Comparison of ENCODE assay signal across 11 cellular contexts in the genomic region with DNA sequence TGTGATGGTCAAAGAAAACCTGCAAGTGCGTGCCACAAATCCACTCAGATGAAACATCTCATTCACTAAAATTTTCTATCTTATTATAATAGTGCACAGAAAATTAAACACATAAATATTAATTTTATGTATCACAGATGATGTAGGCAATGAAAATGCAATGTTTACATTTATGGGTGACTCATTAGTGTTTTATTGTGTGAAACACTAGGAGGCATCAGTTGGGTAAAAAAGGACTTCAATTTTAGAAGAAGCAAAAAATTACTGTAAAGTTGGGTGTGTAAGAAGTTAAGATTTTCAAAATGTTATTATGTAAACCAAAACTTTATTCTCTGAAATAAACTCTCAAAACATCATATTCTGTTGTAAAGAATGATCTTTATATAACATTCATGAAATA. TPM values are rescaled to one million over a fixed set of nuclear protein-coding genes. Genes with fewer than 3 reads are reported as not detected.
DNase-seq lines count a peak whose midpoint lies in the region; ATAC-seq, FAIRE-seq and TF ChIP-seq lines count a peak whose summit lies in the region.
"Had no signal": no experiment of that assay in that cellular context is flagged by ENCODE, and none has a peak within 500 bp of the region (broad histone marks: within the 10 kb centered on the region; RNA-seq: fewer than 3 reads in every experiment).

No MANE protein-coding gene starts in this region.

- no peaks in the 10 kb centered on the region for H3K9me3 ChIP-seq in left ventricle myocardium inferior (replicated peaks)
- H3K9me3 ChIP-seq in right cardiac atrium (ENCODE audit: control insufficient read depth, low read length): no peaks in the 10 kb centered on the region
- no peaks in the 10 kb centered on the region for H3K9me3 ChIP-seq in vagina
- H3K9me3 ChIP-seq in kidney (ENCODE audit: control insufficient read depth in 1 of 2, low read length in 2 of 2): no peaks in the 10 kb centered on the region
- H3K9me3 ChIP-seq in hepatocyte (ENCODE audit: low read depth): no peaks in the 10 kb centered on the region
- no peaks in the 10 kb centered on the region for H3K9me3 ChIP-seq in BE2C

- H3K4me1 ChIP-seq in left ventricle myocardium inferior (peaks cover 76% of the 10 kb centered on the region), right cardiac atrium (ENCODE audit: control insufficient read depth, insufficient read depth, low read length) (peaks cover 2% of the 10 kb centered on the region), vagina (no peaks in the 10 kb centered on the region), kidney (ENCODE audit: control insufficient read depth in 1 of 2, insufficient read depth in 1 of 2, low read depth in 1 of 2, low read length in 2 of 2) (peaks cover under 1 to 4% of the 10 kb centered on the region in 2 donors), hepatocyte (ENCODE audit: insufficient read depth) (no peaks in the 10 kb centered on the region), BE2C (no peaks in the 10 kb centered on the region)

- H3K79me2 ChIP-seq in hepatocyte: no peaks in the 10 kb centered on the region

- ATAC-seq in right cardiac atrium: no peak

- 70% methylated on average over 1 of the region's 1 CpG for WGBS in right cardiac atrium
- 95% methylated on average over 1 of the region's 1 CpG for WGBS in hepatocyte (ENCODE audit: low lambda C conversion rate, missing lambda C conversion rate)

- FAIRE-seq in kidney (lab: Jason Lieb, UNC): no peak

- peak overlapping the region; percentile 79 for H3K4me3 ChIP-seq in left ventricle myocardium inferior
- H3K4me3 ChIP-seq in right cardiac atrium (ENCODE audit: low read length): no peak overlapping the region
- no peak overlapping the region for H3K4me3 ChIP-seq in fibroblast of the aortic adventitia (ENCODE audit: low read depth, low read length)
- no peak overlapping the region for H3K4me3 ChIP-seq in vagina
- H3K4me3 ChIP-seq in kidney (ENCODE audit: low read length in 2 of 2): no peak overlapping the region
- H3K4me3 ChIP-seq in hepatocyte: no peak overlapping the region
- no peak overlapping the region for H3K4me3 ChIP-seq in BE2C (ENCODE audit: low read depth, low read length)

- H3K27ac ChIP-seq in left ventricle myocardium inferior (replicated peaks) (peak overlapping the region; percentile 94), right cardiac atrium (ENCODE audit: low read length) (no peak overlapping the region), vagina (peak overlapping the region; percentile 15), kidney (ENCODE audit: low read depth in 2 of 2, low read length in 2 of 2) (no peak overlapping the region), hepatocyte (no peak overlapping the region)
- H3K27ac ChIP-seq: KMS-11 had no signal

- H2AFZ ChIP-seq in hepatocyte: no peak overlapping the region

- no peaks in the 10 kb centered on the region for H3K9me2 ChIP-seq in hepatocyte (replicated peaks; ENCODE audit: insufficient read depth)

- DNase-seq in left ventricle myocardium inferior: no peak
- DNase-seq in right cardiac atrium: no peak
- DNase-seq in RPMI8226: peak; percentile 30
- peak; percentile 51 for DNase-seq in fibroblast of the aortic adventitia (ENCODE audit: low read depth)
- no peak for DNase-seq in vagina (ENCODE audit: extremely low spot score in 2 of 2)
- DNase-seq in kidney: no peak
- no peak for DNase-seq in hepatocyte (ENCODE audit: low spot score)
- DNase-seq in BE2C: no peak
- DNase-seq: anterior cingulate cortex, NCI-H82 had no signal

- intact Hi-C loops in left ventricle myocardium inferior (cut with micrococcal nuclease): loop anchor here (5.0 kb wide), 1 partner anchor 137 kb away; no protein-coding TSS in a partner anchor
- intact Hi-C loops in right cardiac atrium (cut with DNase I): no loop called here
- intact Hi-C loops in vagina (cut with DNase I): no loop called here
- intact Hi-C loops in kidney (cut with DNase I): loop anchor here (10.0 kb wide), 1 partner anchor 134 kb away; no protein-coding TSS in a partner anchor

- no peak overlapping the region for H3K4me2 ChIP-seq in hepatocyte
- H3K4me2 ChIP-seq: KMS-11 had no signal

- H4K20me1 ChIP-seq in hepatocyte (ENCODE audit: insufficient read depth, poor library complexity, severe bottlenecking): no peaks in the 10 kb centered on the region

- H3K27me3 ChIP-seq in left ventricle myocardium inferior (ENCODE audit: low read depth) (no peaks in the 10 kb centered on the region), right cardiac atrium (ENCODE audit: control insufficient read depth, insufficient read depth) (no peaks in the 10 kb centered on the region), vagina (no peaks in the 10 kb centered on the region), hepatocyte (no peaks in the 10 kb centered on the region), BE2C (peaks cover 59% of the 10 kb centered on the region)

- H3K36me3 ChIP-seq in left ventricle myocardium inferior (no peaks in the 10 kb centered on the region), vagina (no peaks in the 10 kb centered on the region), kidney (ENCODE audit: control insufficient read depth in 1 of 2, insufficient read depth in 2 of 2, low read length in 2 of 2) (no peaks in the 10 kb centered on the region), hepatocyte (replicated peaks; ENCODE audit: insufficient read depth, low read depth) (no peaks in the 10 kb centered on the region), BE2C (no peaks in the 10 kb centered on the region)

- H3K9ac ChIP-seq in kidney (ENCODE audit: low read length in 2 of 2): no peak overlapping the region
- H3K9ac ChIP-seq: KMS-11 had no signal

- TF ChIP-seq CTCF in left ventricle myocardium inferior (IDR thresholded peaks at IDR 0.05; ENCODE audit: borderline replicate concordance): no peak
- peak; percentile 24 for TF ChIP-seq CTCF in fibroblast of the aortic adventitia (IDR thresholded peaks at IDR 0.05; ENCODE audit: insufficient read depth, low read length)
- no peak for TF ChIP-seq CTCF in vagina (IDR thresholded peaks at IDR 0.05)
- no peak for TF ChIP-seq CTCF in kidney (IDR thresholded peaks at IDR 0.05; ENCODE audit: borderline replicate concordance, extremely low read depth, insufficient read depth)
- TF ChIP-seq CTCF in hepatocyte (IDR thresholded peaks at IDR 0.05; ENCODE audit: poor library complexity): no peak
- no peak for TF ChIP-seq CTCF in BE2C (IDR thresholded peaks at IDR 0.05; ENCODE audit: low read depth, low read length)

- TF ChIP-seq POLR2A in vagina (IDR thresholded peaks at IDR 0.05): no peak

RNA-seq across cellular contexts. Expression of a gene that starts 4.0 kb away (rescaled TPM):
- total RNA-seq in left ventricle myocardium inferior: 54.2 TPM
- 10 to 100 TPM; 57.4 to 78.4 (median 67.4) TPM for total RNA-seq in right cardiac atrium
- polyA plus RNA-seq in right cardiac atrium: 14.5 TPM
- 23.5 and 38.6 TPM in 2 replicates for total RNA-seq in fibroblast of the aortic adventitia (ENCODE audit: low replicate concordance)
- total RNA-seq in vagina: 22.3 TPM
- total RNA-seq in kidney: 75.4 TPM
- 5.3 TPM for polyA plus RNA-seq in kidney (ENCODE audit: insufficient read depth, low read depth, low replicate concordance)
- total RNA-seq in hepatocyte: 11.0 and 14.6 TPM in 2 replicates
- polyA plus RNA-seq in hepatocyte: 5.9 and 6.0 TPM in 2 replicates
- polyA plus RNA-seq in BE2C (2012; ENCODE audit: insufficient read depth, insufficient read length, low read depth): not detected

Comparison
In these comparisons a context has a peak if more than half of its experiments do, and no peak if none do; other contexts are left out.
1. H3K27ac ChIP-seq: peak in left ventricle myocardium inferior (single experiment) and vagina (single experiment); none in right cardiac atrium (single experiment), kidney (0 of 2) and hepatocyte (single experiment).
2. intact Hi-C loops: an anchor here in left ventricle myocardium inferior (5.0 kb wide) and kidney (10.0 kb wide); none called in right cardiac atrium and vagina.
3. DNase-seq: peak in RPMI8226 (single experiment) and fibroblast of the aortic adventitia (single experiment); none in left ventricle myocardium inferior (single experiment), right cardiac atrium (0 of 3), vagina (0 of 2), kidney (single experiment), hepatocyte (single experiment) and BE2C (single experiment).